Comparison of ENCODE assay signal across 8 cellular contexts in genomic region chr1:112713466-112714312, GRCh38. TPM values are rescaled to one million over a fixed set of nuclear protein-coding genes. Genes with fewer than 3 reads are reported as not detected.
DNase-seq lines count a peak whose midpoint lies in the region; ATAC-seq and TF ChIP-seq lines count a peak whose summit lies in the region.

No MANE protein-coding gene starts in this region.

- DNase-seq in heart left ventricle = peak in 1 of 5 donors; percentile 72
- no peak for DNase-seq in left cardiac atrium
- DNase-seq in hepatic stellate cell (ENCODE audit: low spot score) = no peak
- no peak for DNase-seq in NCI-H1694 (lab: John Stamatoyannopoulos, UW)
- DNase-seq in inferior parietal cortex (ENCODE audit: extremely low spot score) = no peak

- H3K27ac ChIP-seq in heart left ventricle = peak overlapping the region in 8 of 12 donors; percentile 23 to 83 (median 51)
- no peak overlapping the region for H3K27ac ChIP-seq in OCI-LY1 (ENCODE audit: low read depth, low read length, poor library complexity, severe bottlenecking)
- H3K27ac ChIP-seq in esophagus (ENCODE audit: low read depth in 2 of 2, low read length in 1 of 2) = no peak overlapping the region
- H3K27ac ChIP-seq in parathyroid adenoma = peak overlapping the region; percentile 64

- intact Hi-C loops in heart left ventricle (cut with DNase I) (loop anchor here in 5 of 10 donors (2.0 to 10.0 kb wide), 5 partner anchors 39 to 961 kb away; partner anchors contain the start of genes LRIG2 (in 5 of the 5) and MOV10 (in 1 of the 5)), left cardiac atrium (cut with DNase I) (loop anchor here in 1 of 2 donors (10.0 kb wide), 1 partner anchor 961 kb away; no protein-coding TSS in a partner anchor)

- ATAC-seq in heart left ventricle = no peak
- no peak for ATAC-seq in left cardiac atrium

- H3K36me3 ChIP-seq in heart left ventricle (peaks cover 0 to 4% (median 0%) of the 10 kb centered on the region in 9 donors), OCI-LY1 (ENCODE audit: insufficient read depth, low read length) (no peaks in the 10 kb centered on the region), esophagus (ENCODE audit: control insufficient read depth in 2 of 2, insufficient read depth in 2 of 2, low read length in 1 of 2) (peaks cover 0 to 2% of the 10 kb centered on the region in 2 donors), parathyroid adenoma (ENCODE audit: control insufficient read depth, insufficient read depth, low read length) (no peaks in the 10 kb centered on the region)

- H3K9me3 ChIP-seq in heart left ventricle = no peaks in the 10 kb centered on the region
- no peaks in the 10 kb centered on the region for H3K9me3 ChIP-seq in OCI-LY1 (ENCODE audit: low read length)
- H3K9me3 ChIP-seq in esophagus (ENCODE audit: control insufficient read depth in 2 of 2, insufficient read depth in 1 of 2, low read depth in 1 of 2, low read length in 1 of 2) = no peaks in the 10 kb centered on the region
- H3K9me3 ChIP-seq in parathyroid adenoma (ENCODE audit: control insufficient read depth, low read length) = no peaks in the 10 kb centered on the region

- H3F3A ChIP-seq in OCI-LY1 (ENCODE audit: insufficient read depth, low read length) = no peaks in the 10 kb centered on the region

- WGBS in heart left ventricle, 4 donors = 41 to 45% (median 44%) methylated on average over 12 to 14 of the region's 14 CpGs
- 45 to 49% methylated on average over 14 of the region's 14 CpGs for WGBS in esophagus, 2 donors

- no peaks in the 10 kb centered on the region for H3K9me2 ChIP-seq in OCI-LY1 (ENCODE audit: low read depth, low read length)

- H3K79me2 ChIP-seq in OCI-LY1 (ENCODE audit: insufficient read depth, low read length) (no peaks in the 10 kb centered on the region), parathyroid adenoma (no peaks in the 10 kb centered on the region)

- peaks cover 0 to 31% (median 18%) of the 10 kb centered on the region in 12 donors for H3K4me1 ChIP-seq in heart left ventricle
- H3K4me1 ChIP-seq in OCI-LY1 (ENCODE audit: insufficient read depth, low read length, severe bottlenecking) = peaks cover 24% of the 10 kb centered on the region
- H3K4me1 ChIP-seq in esophagus (ENCODE audit: control insufficient read depth in 2 of 2, insufficient read depth in 2 of 2, low read length in 1 of 2) = no peaks in the 10 kb centered on the region
- H3K4me1 ChIP-seq in parathyroid adenoma = peaks cover 7% of the 10 kb centered on the region

- no peak overlapping the region for H2AFZ ChIP-seq in OCI-LY1 (ENCODE audit: low read length)
- peak overlapping the region; percentile 80 for H2AFZ ChIP-seq in parathyroid adenoma

- no peak for TF ChIP-seq POLR2A in heart left ventricle (IDR thresholded peaks at IDR 0.05)

- peak overlapping the region; percentile 65; the same call in 1 of the 2 replicates for H3K4me2 ChIP-seq in OCI-LY1 (ENCODE audit: low read length)
- H3K4me2 ChIP-seq in parathyroid adenoma (ENCODE audit: low read length) = peak overlapping the region; percentile 73

- H3K4me3 ChIP-seq in heart left ventricle (peak overlapping the region; percentile 40 to 93 (median 70)), OCI-LY1 (ENCODE audit: low read depth, low read length, poor library complexity, severe bottlenecking) (peak overlapping the region; percentile 52), esophagus (ENCODE audit: low read depth in 1 of 2, low read length in 2 of 2) (peak overlapping the region; percentile 53 to 65), parathyroid adenoma (ENCODE audit: low read depth, low read length) (peak overlapping the region; percentile 63)

- peaks cover 0 to 2% (median 0%) of the 10 kb centered on the region in 9 donors for H3K27me3 ChIP-seq in heart left ventricle
- no peaks in the 10 kb centered on the region; the same call in 1 of the 2 replicates for H3K27me3 ChIP-seq in OCI-LY1 (ENCODE audit: insufficient read depth, low read length)
- H3K27me3 ChIP-seq in esophagus (ENCODE audit: control insufficient read depth in 1 of 2, insufficient read depth in 2 of 2, low read length in 2 of 2) = no peaks in the 10 kb centered on the region
- no peaks in the 10 kb centered on the region for H3K27me3 ChIP-seq in parathyroid adenoma (ENCODE audit: control insufficient read depth, insufficient read depth, low read length)

- H3K9ac ChIP-seq in OCI-LY1 (ENCODE audit: low read length) (no peak overlapping the region), parathyroid adenoma (no peak overlapping the region)

- TF ChIP-seq CTCF in heart left ventricle (IDR thresholded peaks at IDR 0.05) = no peak
- TF ChIP-seq CTCF in OCI-LY1 (IDR thresholded peaks at IDR 0.05; ENCODE audit: low read length) = no peak
- no peak for TF ChIP-seq CTCF in parathyroid adenoma (IDR thresholded peaks at IDR 0.05)

- H4K20me1 ChIP-seq in OCI-LY1 (ENCODE audit: insufficient read depth, low read length) = no peaks in the 10 kb centered on the region

RNA-seq across cellular contexts. Expression of gene PPM1J, which starts 1.4 kb away (rescaled TPM):
- total RNA-seq in heart left ventricle = 10 to 100 TPM in 3 of 9 donors, 1 to 10 TPM in 6; 4.2 to 11.5 (median 8.3) TPM
- polyA plus RNA-seq in heart left ventricle = 1 to 10 TPM; 1.8 to 6.9 TPM
- total RNA-seq in left cardiac atrium = 1 to 10 TPM; 4.9 to 5.1 TPM
- 1 to 10 TPM; 2.8 to 3.5 TPM for polyA plus RNA-seq in esophagus

RNA-seq across cellular contexts. Expression of gene RHOC, which starts 6.8 kb away (rescaled TPM):
- total RNA-seq in heart left ventricle = 100 to 1,000 TPM; 147 to 432 (median 217) TPM
- polyA plus RNA-seq in heart left ventricle = 100 to 1,000 TPM; 170 to 443 TPM
- 100 to 1,000 TPM; 146 to 235 TPM for total RNA-seq in left cardiac atrium
- 10 to 100 TPM; 53.0 to 89.5 TPM for polyA plus RNA-seq in esophagus

RNA-seq across cellular contexts. Expression of gene MOV10, which starts 39.2 kb away (rescaled TPM):
- total RNA-seq in heart left ventricle = 10 to 100 TPM in 7 of 9 donors, 1 to 10 TPM in 2; 7.5 to 43.6 (median 13.3) TPM
- 10 to 100 TPM; 10.8 to 25.3 TPM for polyA plus RNA-seq in heart left ventricle
- 10 to 100 TPM; 15.9 to 20.3 TPM for total RNA-seq in left cardiac atrium
- 10 to 100 TPM; 43.2 to 67.6 TPM for polyA plus RNA-seq in esophagus

Comparison
In these comparisons a context has a peak if more than half of its experiments do, and no peak if none do; other contexts are left out.
1. H3K27ac ChIP-seq: peak in heart left ventricle (8 of 12) and parathyroid adenoma (single experiment); none in OCI-LY1 (single experiment) and esophagus (0 of 2).
2. Peak in every context shown above with its lines, with median percentiles within 50 percentile points of each other: H3K4me3 ChIP-seq.